In genomic region chr15:90930861-90931629, GRCh38 we compare ENCODE assay signal across 8 cellular contexts. TPM values are rescaled to one million over a fixed set of nuclear protein-coding genes. Genes with fewer than 3 reads are reported as not detected.
A peak's percentile ranks its signal among the peaks of the same experiment; 100 is the strongest.
DNase-seq lines count a peak whose midpoint lies in the region; ATAC-seq and TF ChIP-seq lines count a peak whose summit lies in the region.

No MANE protein-coding gene starts in this region.

- H3K4me3 Mint-ChIP-seq in activated CD4-positive, alpha-beta T cell treated with anti-CD3 and anti-CD28 coated beads for 36 hours: peak overlapping the region; percentile 99
- H3K4me3 Mint-ChIP-seq in T-helper 17 cell: peak overlapping the region; percentile 98
- peak overlapping the region; percentile 97 to 100 for H3K4me3 Mint-ChIP-seq in stimulated activated naive CD8-positive, alpha-beta T cell treated with anti-CD3 and anti-CD28 coated beads, Interleukin-15, amount 100 ng/mL, for 72 hours

- in situ Hi-C loops in GM13976 (cut with MboI; ENCODE audit: low sequenced_read_pairs, unreplicated experiment): no loop called here

- CTCF ChIA-PET in activated CD4-positive, alpha-beta T cell treated with anti-CD3 and anti-CD28 coated beads for 36 hours (lab: Charles Lee): interaction anchor here (0.7 to 11.3 kb wide), 32 partner anchors 9 to 744 kb away, joined by 3 to 164 read pairs (median 6); partner anchors contain the start of genes BLM, FES, IQGAP1 and MAN2A2

- ATAC-seq in activated CD4-positive, alpha-beta T cell treated with anti-CD3 and anti-CD28 coated beads for 36 hours: no peak
- ATAC-seq in T-helper 17 cell (no peak), HG03039 (IDR thresholded peaks at IDR 0.05; ENCODE audit: unreplicated experiment) (no peak)
- no peak for ATAC-seq in stimulated activated naive CD8-positive, alpha-beta T cell treated with anti-CD3 and anti-CD28 coated beads, Interleukin-15, amount 100 ng/mL, for 72 hours

- H3K36me3 Mint-ChIP-seq in activated CD4-positive, alpha-beta T cell treated with anti-CD3 and anti-CD28 coated beads for 36 hours (ENCODE audit: low read depth): peaks cover 19% of the 10 kb centered on the region
- H3K36me3 Mint-ChIP-seq in T-helper 17 cell (ENCODE audit: low read depth): no peaks in the 10 kb centered on the region

- no peaks in the 10 kb centered on the region for H3K9me3 ChIP-seq in T-helper 17 cell (ENCODE audit: control insufficient read depth, low read length, poor library complexity, severe bottlenecking)

- TF ChIP-seq CTCF in foreskin fibroblast (IDR thresholded peaks at IDR 0.05; ENCODE audit: low read depth, low read length): no peak
- no peak for TF ChIP-seq CTCF in GM13976 (IDR thresholded peaks at IDR 0.05; ENCODE audit: borderline replicate concordance, control extremely low read depth, extremely low read depth, insufficient read depth, missing control alignments)

- peak overlapping the region; percentile 99 for H3K27ac Mint-ChIP-seq in activated CD4-positive, alpha-beta T cell treated with anti-CD3 and anti-CD28 coated beads for 36 hours
- H3K27ac Mint-ChIP-seq in T-helper 17 cell: peak overlapping the region; percentile 96
- H3K27ac Mint-ChIP-seq in stimulated activated naive CD8-positive, alpha-beta T cell treated with anti-CD3 and anti-CD28 coated beads, Interleukin-15, amount 100 ng/mL, for 72 hours: peak overlapping the region; percentile 12 to 97

- H3K4me1 Mint-ChIP-seq in activated CD4-positive, alpha-beta T cell treated with anti-CD3 and anti-CD28 coated beads for 36 hours: peaks cover 39% of the 10 kb centered on the region
- peaks cover 25% of the 10 kb centered on the region for H3K4me1 Mint-ChIP-seq in T-helper 17 cell
- peaks cover 56% of the 10 kb centered on the region for H3K4me1 Mint-ChIP-seq in stimulated activated naive CD8-positive, alpha-beta T cell treated with anti-CD3 and anti-CD28 coated beads, Interleukin-15, amount 100 ng/mL, for 72 hours

- POLR2A ChIA-PET in activated CD4-positive, alpha-beta T cell treated with anti-CD3 and anti-CD28 coated beads for 36 hours (lab: Charles Lee): interaction anchor here (0.6 to 2.2 kb wide), 13 partner anchors 8 to 698 kb away, joined by 3 to 15 read pairs (median 3); partner anchors contain the start of genes BLM, CIB1, IQGAP1 and MAN2A2

- DNase-seq in activated CD4-positive, alpha-beta T cell treated with anti-CD3 and anti-CD28 coated beads for 36 hours: no peak
- no peak for DNase-seq in activated CD4-positive, alpha-beta T cell treated with anti-CD3 and anti-CD28 coated beads for 4 hours
- DNase-seq in T-helper 17 cell (no peak), foreskin fibroblast (peak in 1 of 2 donors; percentile 36), GM13976 (ENCODE audit: low spot score) (no peak), activated gamma-delta T cell (lab: John Stamatoyannopoulos, UW) (no peak)
- DNase-seq in stimulated activated naive CD8-positive, alpha-beta T cell treated with anti-CD3 and anti-CD28 coated beads, Interleukin-15, amount 100 ng/mL, for 72 hours: no peak

- intact Hi-C loops in activated CD4-positive, alpha-beta T cell treated with anti-CD3 and anti-CD28 coated beads for 36 hours (cut with DNase I, micrococcal nuclease): loop anchor here (1.0 to 10.0 kb wide), 14 partner anchors 24 to 1971 kb away; partner anchors contain the start of genes NGRN (in 2 of the 2), AP3S2 (in 1 of the 2), BLM (in 1 of the 2) and CHD2 (in 1 of the 2)

- H3K9me3 Mint-ChIP-seq in activated CD4-positive, alpha-beta T cell treated with anti-CD3 and anti-CD28 coated beads for 36 hours (ENCODE audit: low read depth): no peaks in the 10 kb centered on the region
- H3K9me3 Mint-ChIP-seq in stimulated activated naive CD8-positive, alpha-beta T cell treated with anti-CD3 and anti-CD28 coated beads, Interleukin-15, amount 100 ng/mL, for 72 hours: no peaks in the 10 kb centered on the region

- H3K4me3 ChIP-seq in foreskin fibroblast (ENCODE audit: low read depth in 1 of 2, low read length in 2 of 2): peak overlapping the region; percentile 57 to 97

- no peaks in the 10 kb centered on the region for H3K27me3 Mint-ChIP-seq in activated CD4-positive, alpha-beta T cell treated with anti-CD3 and anti-CD28 coated beads for 36 hours
- no peaks in the 10 kb centered on the region for H3K27me3 Mint-ChIP-seq in T-helper 17 cell
- H3K27me3 Mint-ChIP-seq in stimulated activated naive CD8-positive, alpha-beta T cell treated with anti-CD3 and anti-CD28 coated beads, Interleukin-15, amount 100 ng/mL, for 72 hours: no peaks in the 10 kb centered on the region

RNA-seq across cellular contexts. Expression of gene HDDC3, which starts 1.3 kb away (rescaled TPM):
- total RNA-seq in activated CD4-positive, alpha-beta T cell treated with anti-CD3 and anti-CD28 coated beads for 36 hours: 10 to 100 TPM; 34.2 to 41.2 TPM
- total RNA-seq in T-helper 17 cell: 10 to 100 TPM; 11.1 to 12.9 TPM

RNA-seq across cellular contexts. Expression of gene UNC45A, which starts 4.0 kb away (rescaled TPM):
- total RNA-seq in activated CD4-positive, alpha-beta T cell treated with anti-CD3 and anti-CD28 coated beads for 36 hours: 10 to 100 TPM; 51.4 to 65.6 TPM
- 10 to 100 TPM; 36.9 to 38.3 TPM for total RNA-seq in T-helper 17 cell

RNA-seq across cellular contexts. Expression of gene RCCD1, which starts 23.6 kb away (rescaled TPM):
- 10 to 100 TPM; 28.9 to 37.4 TPM for total RNA-seq in activated CD4-positive, alpha-beta T cell treated with anti-CD3 and anti-CD28 coated beads for 36 hours
- total RNA-seq in T-helper 17 cell: 1 to 10 TPM; 3.7 to 5.3 TPM

RNA-seq across cellular contexts. Expression of gene MAN2A2, which starts 27.9 kb away (rescaled TPM):
- 100 to 1,000 TPM in 1 of 2 experiments, 10 to 100 TPM in 1; 76.6 to 104 TPM for total RNA-seq in activated CD4-positive, alpha-beta T cell treated with anti-CD3 and anti-CD28 coated beads for 36 hours
- total RNA-seq in T-helper 17 cell: 100 to 1,000 TPM; 159 to 186 TPM

RNA-seq across cellular contexts. Expression of gene FES, which starts 46.7 kb away (rescaled TPM):
- total RNA-seq in activated CD4-positive, alpha-beta T cell treated with anti-CD3 and anti-CD28 coated beads for 36 hours: 10 to 100 TPM; 12.2 to 15.6 TPM
- 10 to 100 TPM in 1 of 2 donors, 1 to 10 TPM in 1; 6.0 to 12.7 TPM for total RNA-seq in T-helper 17 cell

Comparison
In these comparisons a context has a peak if more than half of its experiments do, and no peak if none do; other contexts are left out.
1. RNA of gene RCCD1, which starts 23.6 kb away (total RNA-seq): 28.9 to 37.4 TPM in activated CD4-positive, alpha-beta T cell treated with anti-CD3 and anti-CD28 coated beads for 36 hours; 3.7 to 5.3 TPM in T-helper 17 cell; every median in the first group is over 4 times any median in the second.
2. Peak in every context shown above with its lines, with median percentiles within 50 percentile points of each other: H3K27ac Mint-ChIP-seq and H3K4me3 Mint-ChIP-seq.